ENCODE assay signal across 13 cellular contexts in genomic region chr19:13883665-13884064, GRCh38. TPM values are rescaled to one million over a fixed set of nuclear protein-coding genes. Genes with fewer than 3 reads are reported as not detected.
DNase-seq lines count a peak whose midpoint lies in the region; ATAC-seq and TF ChIP-seq lines count a peak whose summit lies in the region.
"Had no signal": no experiment of that assay in that cellular context is flagged by ENCODE, and none has a peak within 500 bp of the region (broad histone marks: within the 10 kb centered on the region; RNA-seq: fewer than 3 reads in every experiment).

No MANE protein-coding gene starts in this region.

- H3K79me2 ChIP-seq in mammary epithelial cell (ENCODE audit: insufficient read depth, low read length): no peaks in the 10 kb centered on the region

- H2AFZ ChIP-seq in mammary epithelial cell (ENCODE audit: low read depth, low read length): no peak overlapping the region

- TF ChIP-seq POLR2A in breast epithelium (IDR thresholded peaks at IDR 0.05) (no peak), testis (IDR thresholded peaks at IDR 0.05) (no peak)

- TF ChIP-seq CTCF in breast epithelium (IDR thresholded peaks at IDR 0.05): peak in 1 of 3 donors; percentile 28
- TF ChIP-seq CTCF in mammary epithelial cell (conservative IDR thresholded peaks at IDR 0.05 in 1 of 2, IDR thresholded peaks at IDR 0.05 in 1 of 2; ENCODE audit: extremely low read depth in 1 of 2, insufficient read depth in 1 of 2, low read depth in 1 of 2, low read length in 2 of 2): peak in 1 of 2 donors; percentile 33
- no peak; the same call in 1 of the 2 replicates for TF ChIP-seq CTCF in RWPE1 (conservative IDR thresholded peaks at IDR 0.05; ENCODE audit: low read depth)
- TF ChIP-seq CTCF in foreskin keratinocyte (conservative IDR thresholded peaks at IDR 0.05): peak; percentile 41
- peak in 1 of 3 experiments; percentile 8 for TF ChIP-seq CTCF in testis (IDR thresholded peaks at IDR 0.05)

- intact Hi-C loops in breast epithelium (cut with DNase I; ENCODE audit: low total_unique reads) (loop anchor here (10.0 kb wide), 1 partner anchor 191 kb away; the partner anchor contains the start of gene MISP3), mammary epithelial cell (cut with micrococcal nuclease) (loop anchor here (5.0 kb wide), 3 partner anchors 286 to 584 kb away; no protein-coding TSS in a partner anchor), testis (cut with DNase I; ENCODE audit: low total_unique reads) (loop anchor here (10.0 kb wide), 1 partner anchor 191 kb away; the partner anchor contains the start of gene MISP3)

- dilution Hi-C loops in mammary epithelial cell (cut with HindIII; ENCODE audit: low sequenced_read_pairs): loop anchor here (5.0 to 10.0 kb wide), 2 partner anchors 121 to 471 kb away; partner anchors contain the start of gene MRI1

- H3K4me3 ChIP-seq in breast epithelium (no peak overlapping the region), mammary epithelial cell (replicated peaks in 1 of 3; ENCODE audit: insufficient read depth in 1 of 3, low read depth in 2 of 3, low read length in 3 of 3) (no peak overlapping the region), testis (no peak overlapping the region), HAP-1 (no peak overlapping the region)

- H3K4me2 ChIP-seq in mammary epithelial cell (ENCODE audit: insufficient read depth, low read depth, low read length): no peak overlapping the region

- POLR2A ChIA-PET in RWPE1 (lab: Yijun Ruan, JAX; ENCODE audit: low non-redundant PET): no interaction called here

- no TSS peak for BruUV-seq in mammary epithelial cell (replicated peaks; lab: Mats Ljungman, UMichigan)

- WGBS in mammary epithelial cell (ENCODE audit: low coverage, missing lambda C conversion rate): 59% methylated on average over 3 of the region's 6 CpGs
- 80 to 84% methylated on average over 6 of the region's 6 CpGs for WGBS in testis, 2 donors

- H3K27me3 ChIP-seq in breast epithelium (no peaks in the 10 kb centered on the region), mammary epithelial cell (ENCODE audit: insufficient read depth, low read length) (no peaks in the 10 kb centered on the region), foreskin keratinocyte (peaks cover 7% of the 10 kb centered on the region), testis (no peaks in the 10 kb centered on the region), HAP-1 (ENCODE audit: low read depth) (no peaks in the 10 kb centered on the region)

- H3K9me3 ChIP-seq in breast epithelium (no peaks in the 10 kb centered on the region), mammary epithelial cell (replicated peaks; ENCODE audit: insufficient read depth, low read length) (no peaks in the 10 kb centered on the region), testis (no peaks in the 10 kb centered on the region), HAP-1 (no peaks in the 10 kb centered on the region)

- no peak for ATAC-seq in foreskin keratinocyte
- ATAC-seq: left ventricle myocardium superior had no signal

- no peaks in the 10 kb centered on the region for H4K20me1 ChIP-seq in mammary epithelial cell (ENCODE audit: insufficient read depth, low read length)

- peaks cover 8 to 43% of the 10 kb centered on the region in 2 donors for H3K4me1 ChIP-seq in breast epithelium
- H3K4me1 ChIP-seq in mammary epithelial cell (ENCODE audit: insufficient read depth, low read length): peaks cover 58% of the 10 kb centered on the region
- H3K4me1 ChIP-seq in foreskin keratinocyte: peaks cover 10% of the 10 kb centered on the region
- peaks cover 56% of the 10 kb centered on the region for H3K4me1 ChIP-seq in testis
- H3K4me1 ChIP-seq in HAP-1: peaks cover 9% of the 10 kb centered on the region

- in situ Hi-C loops in mammary epithelial cell (cut with MboI; ENCODE audit: low sequenced_read_pairs in 2 of 2) (loop anchor here in 1 of 2 donors (5.0 to 25.0 kb wide), 2 partner anchors 189 to 529 kb away; partner anchors contain the start of genes DDX39A and MISP3), HAP-1 (cut with MboI; ENCODE audit: low sequenced_read_pairs) (loop anchor here (5.0 kb wide), 1 partner anchor 194 kb away; no protein-coding TSS in a partner anchor)

- no peak for DNase-seq in breast epithelium (ENCODE audit: low spot score in 2 of 2)
- no peak for DNase-seq in mammary epithelial cell
- DNase-seq in RWPE1 (ENCODE audit: low spot score): no peak
- no peak for DNase-seq in foreskin keratinocyte
- DNase-seq in testis: no peak
- no peak for DNase-seq in HK-2 (ENCODE audit: unreplicated experiment)
- no peak for DNase-seq in stimulated activated CD4-positive, alpha-beta T cell treated with anti-CD3 and anti-CD28 coated beads, Interleukin-4, amount 100 ng/mL, for 4 hours
- DNase-seq in HAP-1 (ENCODE audit: low spot score in 2 of 2): no peak
- DNase-seq: activated gamma-delta T cell treated with Interleukin-2 at 50 U/mL for 16 hours; CD4-positive, alpha-beta memory T cell; cortex of kidney; left ventricle myocardium superior had no signal

- H3K9ac ChIP-seq in mammary epithelial cell (ENCODE audit: insufficient read depth, low read length): no peak overlapping the region

- CTCF ChIA-PET in mammary epithelial cell (lab: Charles Lee; ENCODE audit: low non-redundant PET) (no interaction called here), RWPE1 (lab: Yijun Ruan, JAX) (interaction anchor here (0.6 kb wide), 1 partner anchor 153 kb away, joined by 8 read pairs; no protein-coding TSS in a partner anchor)

- H3K27ac ChIP-seq in breast epithelium (peak overlapping the region; percentile 95 to 97), mammary epithelial cell (ENCODE audit: insufficient read depth, low read depth, low read length) (no peak overlapping the region), RWPE1 (peak overlapping the region; percentile 83), foreskin keratinocyte (no peak overlapping the region), testis (peak overlapping the region; percentile 39)

- H3K36me3 ChIP-seq in breast epithelium (no peaks in the 10 kb centered on the region), mammary epithelial cell (ENCODE audit: insufficient read depth, low read length) (no peaks in the 10 kb centered on the region), testis (ENCODE audit: low read depth, missing control alignments) (no peaks in the 10 kb centered on the region), HAP-1 (replicated peaks) (no peaks in the 10 kb centered on the region)

RNA-seq across cellular contexts. Expression of gene NANOS3, which starts 6.7 kb away (rescaled TPM):
- total RNA-seq in breast epithelium (not detected), mammary epithelial cell (under 1 TPM in 1 of 2 donors, not detected in 1; 0.73 TPM), foreskin keratinocyte (0.56 and 1.2 TPM in 2 replicates), testis (10 to 100 TPM; 14.5 to 18.6 TPM)
- polyA plus RNA-seq in mammary epithelial cell (not detected), foreskin keratinocyte (0.64 and 1.3 TPM in 2 replicates), testis (ENCODE audit: insufficient read depth, low read depth, low replicate concordance) (9.3 TPM)
- not detected for polyA minus RNA-seq in mammary epithelial cell
- total RNA-seq: CD4-positive, alpha-beta memory T cell; omental fat pad had no signal
- polyA plus RNA-seq: CD4-positive, alpha-beta memory T cell had no signal

RNA-seq across cellular contexts. Expression of gene BRME1, which starts 22.3 kb away (rescaled TPM):
- total RNA-seq in breast epithelium (1 to 10 TPM; 1.3 to 6.3 (median 1.6) TPM), mammary epithelial cell (1 to 10 TPM; 1.0 to 3.8 TPM), foreskin keratinocyte (0.68 and 0.78 TPM in 2 replicates), testis (10 to 100 TPM; 26.3 to 48.9 TPM)
- polyA plus RNA-seq in mammary epithelial cell (2.2 TPM), foreskin keratinocyte (0.33 and 0.58 TPM in 2 replicates), testis (ENCODE audit: insufficient read depth, low read depth, low replicate concordance) (17.8 TPM)
- 1.0 TPM for polyA minus RNA-seq in mammary epithelial cell

RNA-seq across cellular contexts. Expression of gene CC2D1A, which starts 22.3 kb away (rescaled TPM):
- total RNA-seq in breast epithelium (10 to 100 TPM; 16.6 to 50.1 (median 43.6) TPM), mammary epithelial cell (10 to 100 TPM; 31.7 to 58.8 TPM), foreskin keratinocyte (28.9 and 29.0 TPM in 2 replicates), testis (10 to 100 TPM; 56.6 to 62.7 TPM)
- polyA plus RNA-seq in mammary epithelial cell (21.0 TPM), foreskin keratinocyte (25.9 and 27.9 TPM in 2 replicates), testis (ENCODE audit: insufficient read depth, low read depth, low replicate concordance) (31.0 TPM)
- polyA minus RNA-seq in mammary epithelial cell: 16.1 TPM

RNA-seq across cellular contexts. Expression of gene PODNL1, which starts 54.6 kb away (rescaled TPM):
- 1 to 10 TPM in 2 of 3 donors, under 1 TPM in 1; 0.80 to 8.8 (median 2.3) TPM for total RNA-seq in breast epithelium
- total RNA-seq in mammary epithelial cell: 1 to 10 TPM; 3.8 to 7.1 TPM
- 3.6 TPM for polyA plus RNA-seq in mammary epithelial cell
- polyA minus RNA-seq in mammary epithelial cell: not detected
- 0.28 and 0.44 TPM in 2 replicates for total RNA-seq in foreskin keratinocyte
- 0.39 and 0.99 TPM in 2 replicates for polyA plus RNA-seq in foreskin keratinocyte
- total RNA-seq in testis: 10 to 100 TPM; 12.6 to 14.6 TPM
- polyA plus RNA-seq in testis (ENCODE audit: insufficient read depth, low read depth, low replicate concordance): 5.8 TPM
- total RNA-seq: CD4-positive, alpha-beta memory T cell; omental fat pad had no signal
- polyA plus RNA-seq: CD4-positive, alpha-beta memory T cell had no signal

Comparison
In these comparisons a context has a peak if more than half of its experiments do, and no peak if none do; other contexts are left out.
1. H3K27ac ChIP-seq: peak in breast epithelium (2 of 2), RWPE1 (single experiment) and testis (2 of 2); none in mammary epithelial cell (single experiment) and foreskin keratinocyte (single experiment).